ENCODE assay signal across 25 cellular contexts in the genomic region with DNA sequence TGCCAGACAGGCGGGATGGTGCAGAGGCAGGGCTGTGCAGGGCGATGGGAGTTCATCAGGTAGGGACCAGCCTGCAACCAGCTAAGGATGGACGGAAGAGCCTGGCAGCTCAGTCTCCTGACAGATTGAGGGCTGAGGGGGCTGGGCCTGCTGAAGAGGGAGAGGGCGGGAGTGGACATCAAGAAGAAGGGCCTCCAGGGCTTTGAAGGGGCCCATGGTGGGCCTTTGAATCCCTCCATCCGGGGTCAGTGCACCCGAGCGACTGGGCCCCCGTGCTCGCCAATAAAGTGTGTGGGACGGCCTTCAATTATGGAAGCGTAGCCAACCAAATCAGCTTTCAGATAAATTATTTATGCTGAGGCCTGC.
DNase-seq lines count a peak whose midpoint lies in the region; ATAC-seq and TF ChIP-seq lines count a peak whose summit lies in the region.
"Had no signal": no experiment of that assay in that cellular context is flagged by ENCODE, and none has a peak within 500 bp of the region (broad histone marks: within the 10 kb centered on the region; RNA-seq: fewer than 3 reads in every experiment).

No MANE protein-coding gene starts in this region.

- ATAC-seq in Panc1: peak; percentile 61
- ATAC-seq in stimulated activated naive B cell treated with anti-CD40 and anti-IgM and Interleukin-4, amounts not matched to agents 10 μg/mL and 1 μg/mL and 100 μg/mL, for 72 hours (replicated peaks): no peak
- ATAC-seq: left colon had no signal

- TF ChIP-seq CTCF in BE2C (IDR thresholded peaks at IDR 0.05; ENCODE audit: low read depth, low read length) (no peak), Panc1 (IDR thresholded peaks at IDR 0.05) (no peak)

- H3K4me1 ChIP-seq in BE2C (peaks cover 20% of the 10 kb centered on the region), Panc1 (ENCODE audit: control insufficient read depth, insufficient read depth, low read length) (peaks cover 5% of the 10 kb centered on the region; the same call in 1 of the 2 replicates), mesodermal cell (ENCODE audit: control insufficient read depth, insufficient read depth, low read length, poor library complexity, severe bottlenecking) (peaks cover 13% of the 10 kb centered on the region)
- H3K4me1 ChIP-seq: BLaER1 had no signal

- H3K4me3 Mint-ChIP-seq in stimulated activated naive B cell treated with anti-CD40 and anti-IgM and Interleukin-4, amounts not matched to agents 10 μg/mL and 1 μg/mL and 100 μg/mL, for 72 hours: no peak overlapping the region
- H3K4me3 Mint-ChIP-seq: activated T-cell treated with anti-CD3 and anti-CD28 coated beads, Interleukin-2, amount 50 U/mL, for 24 hours; IgD-negative memory B cell; memory B cell; naive B cell had no signal

- H3K4me3 ChIP-seq in BE2C (ENCODE audit: low read depth, low read length): no peak overlapping the region
- no peak overlapping the region for H3K4me3 ChIP-seq in Panc1 (ENCODE audit: low read depth in 2 of 2, low read length in 2 of 2)
- H3K4me3 ChIP-seq in mesodermal cell (ENCODE audit: extremely low read depth, insufficient read depth, low read length, poor library complexity, severe bottlenecking): no peak overlapping the region
- H3K4me3 ChIP-seq: BLaER1, ovary, right lobe of liver, thoracic aorta had no signal

- H3K36me3 Mint-ChIP-seq in stimulated activated naive B cell treated with anti-CD40 and anti-IgM and Interleukin-4, amounts not matched to agents 10 μg/mL and 1 μg/mL and 100 μg/mL, for 72 hours: no peaks in the 10 kb centered on the region
- H3K36me3 Mint-ChIP-seq: IgD-negative memory B cell, memory B cell had no signal

- no peaks in the 10 kb centered on the region for H3K27me3 ChIP-seq in BE2C
- H3K27me3 ChIP-seq in Panc1 (ENCODE audit: control insufficient read depth, insufficient read depth, low read length): no peaks in the 10 kb centered on the region
- H3K27me3 ChIP-seq: BLaER1, ovary, right lobe of liver had no signal

- peaks cover 9 to 27% of the 10 kb centered on the region in 2 donors for H3K27me3 Mint-ChIP-seq in stimulated activated naive B cell treated with anti-CD40 and anti-IgM and Interleukin-4, amounts not matched to agents 10 μg/mL and 1 μg/mL and 100 μg/mL, for 72 hours

- H3K27ac ChIP-seq in Panc1 (ENCODE audit: low read length): no peak overlapping the region
- H3K27ac ChIP-seq in mesodermal cell (ENCODE audit: low read depth, low read length, severe bottlenecking): peak overlapping the region; percentile 45
- H3K27ac ChIP-seq: BLaER1, ovary, right lobe of liver, thoracic aorta, VCaP had no signal

- WGBS in mesodermal cell (ENCODE audit: insufficient coverage in 2 of 2), 2 experiments: 61 to 84% methylated on average over 9 of the region's 11 CpGs

- CTCF ChIA-PET in Panc1 (lab: Charles Lee): no interaction called here

- POLR2A ChIA-PET in Panc1 (lab: Charles Lee): no interaction called here

- BruUV-seq in Panc1 (replicated peaks; lab: Mats Ljungman, UMichigan): no TSS peak

- no peaks in the 10 kb centered on the region for H3K4me1 Mint-ChIP-seq in stimulated activated naive B cell treated with anti-CD40 and anti-IgM and Interleukin-4, amounts not matched to agents 10 μg/mL and 1 μg/mL and 100 μg/mL, for 72 hours
- H3K4me1 Mint-ChIP-seq: IgD-negative memory B cell, memory B cell, naive B cell had no signal

- no peaks in the 10 kb centered on the region for H3K9me3 ChIP-seq in BE2C
- H3K9me3 ChIP-seq in Panc1 (ENCODE audit: control insufficient read depth, insufficient read depth, low read depth, low read length): no peaks in the 10 kb centered on the region
- peaks cover 2% of the 10 kb centered on the region for H3K9me3 ChIP-seq in mesodermal cell (ENCODE audit: control insufficient read depth, low read length)
- H3K9me3 ChIP-seq: ovary, right lobe of liver, thoracic aorta had no signal

- in situ Hi-C loops in Panc1 (cut with HindIII; ENCODE audit: low pct_unique_long_range_greater_than_20kb, low sequenced_read_pairs): no loop called here

- H3K27ac Mint-ChIP-seq in stimulated activated naive B cell treated with anti-CD40 and anti-IgM and Interleukin-4, amounts not matched to agents 10 μg/mL and 1 μg/mL and 100 μg/mL, for 72 hours: no peak overlapping the region
- H3K27ac Mint-ChIP-seq: activated T-cell treated with anti-CD3 and anti-CD28 coated beads, Interleukin-2, amount 50 U/mL, for 24 hours; IgD-negative memory B cell; memory B cell; naive B cell had no signal

- peak; percentile 69 for DNase-seq in BE2C
- DNase-seq in Panc1 (ENCODE audit: low read depth, low spot score): no peak
- peak; percentile 78 for DNase-seq in retina
- DNase-seq in stimulated activated naive B cell treated with anti-CD40 and anti-IgM and Interleukin-4, amounts not matched to agents 10 μg/mL and 1 μg/mL and 100 μg/mL, for 72 hours: no peak
- no peak for DNase-seq in NCI-H1105 (lab: John Stamatoyannopoulos, UW)
- DNase-seq in NCI-H1436 (lab: John Stamatoyannopoulos, UW): no peak
- DNase-seq: activated CD4-positive, alpha-beta T cell treated with anti-CD3 and anti-CD28 coated beads for 48 hours; activated gamma-delta T cell; activated T-cell treated with anti-CD3 and anti-CD28 coated beads, Interleukin-2, amount 50 U/mL, for 24 hours; central memory CD4-positive, alpha-beta T cell; COR-L47; DMS79 treated with DMSO at 0.1 percent for 48 hours; left colon; naive B cell; NCI-H1048; NCI-H187 treated with DMSO at 0.1 percent for 48 hours; ovary; stimulated activated naive CD4-positive, alpha-beta T cell had no signal

- H3K36me3 ChIP-seq in BE2C (no peaks in the 10 kb centered on the region), Panc1 (ENCODE audit: control insufficient read depth, insufficient read depth, low read length) (no peaks in the 10 kb centered on the region), mesodermal cell (ENCODE audit: control insufficient read depth, insufficient read depth, low read length) (no peaks in the 10 kb centered on the region)
- H3K36me3 ChIP-seq: BLaER1, ovary, right lobe of liver, thoracic aorta had no signal

- peaks cover 2 to 4% of the 10 kb centered on the region in 2 donors for H3K9me3 Mint-ChIP-seq in stimulated activated naive B cell treated with anti-CD40 and anti-IgM and Interleukin-4, amounts not matched to agents 10 μg/mL and 1 μg/mL and 100 μg/mL, for 72 hours
- H3K9me3 Mint-ChIP-seq: activated T-cell treated with anti-CD3 and anti-CD28 coated beads, Interleukin-2, amount 50 U/mL, for 24 hours had no signal

- intact Hi-C loops in Panc1 (cut with micrococcal nuclease; ENCODE audit: unreplicated experiment): no loop called here

Comparison
In these comparisons a context has a peak if more than half of its experiments do, and no peak if none do; other contexts are left out.
1. DNase-seq: peak in BE2C (single experiment) and retina (single experiment); none in Panc1 (single experiment), stimulated activated naive B cell treated with anti-CD40 and anti-IgM and Interleukin-4, amounts not matched to agents 10 μg/mL and 1 μg/mL and 100 μg/mL, for 72 hours (single experiment), NCI-H1105 (single experiment) and NCI-H1436 (single experiment).